32 cellular contexts compared by ENCODE assay signal in the genomic region with DNA sequence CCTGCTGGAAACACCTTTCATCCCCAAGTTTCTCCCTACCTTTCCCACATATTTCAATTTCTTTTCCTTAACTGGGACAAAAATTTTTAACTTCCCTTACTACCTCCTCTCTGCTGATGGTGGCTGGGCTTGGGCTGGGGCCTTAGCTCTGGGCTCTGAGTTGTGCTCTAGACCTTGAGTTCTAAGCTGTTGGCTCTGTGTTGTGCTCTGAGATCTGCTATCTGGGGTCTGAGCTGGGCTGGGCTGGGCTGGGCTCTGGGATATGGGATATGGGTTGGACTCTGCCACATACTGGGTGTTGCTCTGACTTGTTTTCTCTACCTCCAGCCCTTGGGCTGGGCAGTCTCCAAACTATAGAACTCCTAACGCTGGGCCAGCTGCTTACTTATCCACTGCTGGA.
"Had no signal": no experiment of that assay in that cellular context is flagged by ENCODE, and none has a peak within 500 bp of the region (broad histone marks: within the 10 kb centered on the region; RNA-seq: fewer than 3 reads in every experiment).

No MANE protein-coding gene starts in this region.

- H3K36me3 ChIP-seq: vagina, WERI-Rb-1 had no signal

- H3K27ac ChIP-seq: adrenal gland, ascending aorta, cardiac muscle cell, foreskin keratinocyte, heart left ventricle, parathyroid adenoma, skin epidermis, vagina, WERI-Rb-1 had no signal

- H3K27me3 Mint-ChIP-seq: activated CD8-positive, alpha-beta T cell treated with anti-CD3 and anti-CD28 coated beads for 36 hours; activated T-helper 17 cell treated with anti-CD3 and anti-CD28 coated beads, Interleukin-2, amount 50 U/mL, for 72 hours; effector memory CD8-positive, alpha-beta T cell; naive B cell; stimulated activated memory B cell treated with anti-CD40 and anti-IgM and Interleukin-4, amounts not matched to agents 10 μg/mL and 1 μg/mL and 100 μg/mL, for 72 hours; stimulated activated naive CD8-positive, alpha-beta T cell treated with anti-CD3 and anti-CD28 coated beads, Interleukin-15, amount 100 ng/mL, for 72 hours; T-helper 17 cell; type B pancreatic cell had no signal

- H3K27me3 ChIP-seq: adrenal gland, ascending aorta, cardiac muscle cell, foreskin keratinocyte, heart left ventricle, vagina had no signal

- ATAC-seq: activated CD8-positive, alpha-beta T cell treated with anti-CD3 and anti-CD28 coated beads for 36 hours; activated naive CD4-positive, alpha-beta T cell treated with anti-CD3 and anti-CD28 coated beads, Interleukin-2, amount 50 U/mL, for 72 hours; activated T-cell treated with anti-CD3 and anti-CD28 coated beads, Interleukin-2, amount 50 U/mL, for 4 hours; activated T-helper 17 cell treated with anti-CD3 and anti-CD28 coated beads, Interleukin-2, amount 50 U/mL, for 72 hours; effector memory CD8-positive, alpha-beta T cell; stimulated activated memory B cell treated with anti-CD40 and anti-IgM and Interleukin-4, amounts not matched to agents 10 μg/mL and 1 μg/mL and 100 μg/mL, for 72 hours; stimulated activated naive CD8-positive, alpha-beta T cell treated with anti-CD3 and anti-CD28 coated beads, Interleukin-15, amount 100 ng/mL, for 72 hours; T-helper 17 cell had no signal

- H3K79me2 ChIP-seq: parathyroid adenoma had no signal

- H2AFZ ChIP-seq: parathyroid adenoma had no signal

- H3K4me3 Mint-ChIP-seq: activated CD8-positive, alpha-beta T cell treated with anti-CD3 and anti-CD28 coated beads for 36 hours; activated T-cell treated with anti-CD3 and anti-CD28 coated beads, Interleukin-2, amount 50 U/mL, for 4 hours; activated T-helper 17 cell treated with anti-CD3 and anti-CD28 coated beads, Interleukin-2, amount 50 U/mL, for 72 hours; brain; effector memory CD8-positive, alpha-beta T cell; mesothelial cell of epicardium; naive B cell; stimulated activated memory B cell treated with anti-CD40 and anti-IgM and Interleukin-4, amounts not matched to agents 10 μg/mL and 1 μg/mL and 100 μg/mL, for 72 hours; stimulated activated naive CD8-positive, alpha-beta T cell treated with anti-CD3 and anti-CD28 coated beads, Interleukin-15, amount 100 ng/mL, for 72 hours; T-helper 17 cell; type B pancreatic cell had no signal

- H3K27ac Mint-ChIP-seq: activated CD8-positive, alpha-beta T cell treated with anti-CD3 and anti-CD28 coated beads for 36 hours; activated T-helper 17 cell treated with anti-CD3 and anti-CD28 coated beads, Interleukin-2, amount 50 U/mL, for 72 hours; brain; mesothelial cell of epicardium; stimulated activated memory B cell treated with anti-CD40 and anti-IgM and Interleukin-4, amounts not matched to agents 10 μg/mL and 1 μg/mL and 100 μg/mL, for 72 hours; stimulated activated naive CD8-positive, alpha-beta T cell treated with anti-CD3 and anti-CD28 coated beads, Interleukin-15, amount 100 ng/mL, for 72 hours; T-helper 17 cell; type B pancreatic cell had no signal

- H3K9ac ChIP-seq: parathyroid adenoma had no signal

- H3K9me3 Mint-ChIP-seq: activated CD8-positive, alpha-beta T cell treated with anti-CD3 and anti-CD28 coated beads for 36 hours; activated naive CD4-positive, alpha-beta T cell treated with anti-CD3 and anti-CD28 coated beads, Interleukin-2, amount 50 U/mL, for 72 hours; activated T-cell treated with anti-CD3 and anti-CD28 coated beads, Interleukin-2, amount 50 U/mL, for 4 hours; activated T-helper 17 cell treated with anti-CD3 and anti-CD28 coated beads, Interleukin-2, amount 50 U/mL, for 72 hours; brain; effector memory CD8-positive, alpha-beta T cell; mesothelial cell of epicardium; naive B cell; stimulated activated memory B cell treated with anti-CD40 and anti-IgM and Interleukin-4, amounts not matched to agents 10 μg/mL and 1 μg/mL and 100 μg/mL, for 72 hours; stimulated activated naive CD8-positive, alpha-beta T cell treated with anti-CD3 and anti-CD28 coated beads, Interleukin-15, amount 100 ng/mL, for 72 hours; type B pancreatic cell had no signal

- H3K36me3 Mint-ChIP-seq: activated naive CD4-positive, alpha-beta T cell treated with anti-CD3 and anti-CD28 coated beads, Interleukin-2, amount 50 U/mL, for 72 hours; brain; mesothelial cell of epicardium; naive B cell had no signal

- H3K4me1 Mint-ChIP-seq: stimulated activated memory B cell treated with anti-CD40 and anti-IgM and Interleukin-4, amounts not matched to agents 10 μg/mL and 1 μg/mL and 100 μg/mL, for 72 hours had no signal

- H3K9me3 ChIP-seq: adrenal gland, ascending aorta, heart left ventricle, vagina had no signal

- H3K4me3 ChIP-seq: adrenal gland, ascending aorta, cardiac muscle cell, heart left ventricle, skin epidermis, vagina had no signal

- H3K4me1 ChIP-seq: adrenal gland, ascending aorta, foreskin keratinocyte, heart left ventricle, parathyroid adenoma, vagina had no signal

- DNase-seq: activated CD4-positive, alpha-beta T cell treated with anti-CD3 and anti-CD28 coated beads, Interleukin-2, amount 50 U/mL, for 1 hour; activated CD4-positive, CD25-positive, alpha-beta regulatory T cell treated with anti-CD3 and anti-CD28 coated beads, Interleukin-2, amount 50 U/mL, for 72 hours; activated CD8-positive, alpha-beta T cell treated with anti-CD3 and anti-CD28 coated beads for 36 hours; activated gamma-delta T cell treated with Interleukin-2 at 50 U/mL for 16 hours; activated T-cell treated with anti-CD3 and anti-CD28 coated beads, Interleukin-2, amount 50 U/mL, for 4 hours; adrenal gland; cortex of kidney; effector memory CD8-positive, alpha-beta T cell; foreskin keratinocyte; heart left ventricle; hypothalamus; naive B cell; occipital lobe; stimulated activated CD4-positive, alpha-beta T cell treated with anti-CD3 and anti-CD28 coated beads, Interleukin-1b, Interleukin-23, amount 100 ng/mL, for 48 hours; stimulated activated CD4-positive, alpha-beta T cell treated with anti-CD3 and anti-CD28 coated beads, Interleukin-4, amount 100 ng/mL, for 4 hours; stimulated activated CD8-positive, alpha-beta memory T cell treated with anti-CD3 and anti-CD28 coated beads, Interleukin-4, amount 100 ng/mL, for 48 hours; stimulated activated naive CD8-positive, alpha-beta T cell treated with anti-CD3 and anti-CD28 coated beads, Interleukin-15, amount 100 ng/mL, for 72 hours; substantia nigra; T-helper 17 cell; T1000; WERI-Rb-1 had no signal
